Comparison of ENCODE assay signal across 24 cellular contexts in genomic region chrX:65781845-65782244, GRCh38.
"Had no signal": no experiment of that assay in that cellular context is flagged by ENCODE, and none has a peak within 500 bp of the region (broad histone marks: within the 10 kb centered on the region; RNA-seq: fewer than 3 reads in every experiment).

No MANE protein-coding gene starts in this region.

- H3K4me3 ChIP-seq: ascending aorta, right atrium auricular region, tibial nerve had no signal

- H3K27ac ChIP-seq: ascending aorta, brain microvascular endothelial cell, right atrium auricular region, tibial nerve had no signal

- H3K27ac Mint-ChIP-seq: activated CD4-positive, alpha-beta T cell treated with anti-CD3 and anti-CD28 coated beads, Interleukin-2, amount 10 ng/mL, durations not matched to agents 7 days and 5 days; activated CD8-positive, alpha-beta T cell treated with anti-CD3 and anti-CD28 coated beads for 36 hours; activated naive CD4-positive, alpha-beta T cell treated with anti-CD3 and anti-CD28 coated beads, Interleukin-2, amount 10 ng/mL, durations not matched to agents 7 days and 5 days; activated naive CD8-positive, alpha-beta T cell treated with anti-CD3 and anti-CD28 coated beads, Interleukin-2, amount 10 ng/mL, durations not matched to agents 7 days and 5 days; activated T-helper 1 cell treated with anti-CD3 and anti-CD28 coated beads, Interleukin-12 subunit alpha, Interleukin-12 subunit beta, Interleukin-2, Interleukin-4 antibody, amounts not matched to agents 30 ng/mL and 10 ng/mL and 1 ng/mL, durations not matched to agents 14 hours and 24 hours and 36 hours; naive thymus-derived CD8-positive, alpha-beta T cell; T-helper 1 cell treated with Interleukin-12 subunit alpha and Interleukin-12 subunit beta and Interleukin-4 antibody, amounts not matched to agents 30 μg/mL and 1 μg/mL, for 36 hours had no signal

- H3K36me3 Mint-ChIP-seq: activated naive CD4-positive, alpha-beta T cell treated with anti-CD3 and anti-CD28 coated beads, Interleukin-2, amount 10 ng/mL, durations not matched to agents 7 days and 5 days; activated naive CD8-positive, alpha-beta T cell treated with anti-CD3 and anti-CD28 coated beads, Interleukin-2, amount 10 ng/mL, durations not matched to agents 7 days and 5 days; naive thymus-derived CD8-positive, alpha-beta T cell had no signal

- H3K27me3 Mint-ChIP-seq: activated CD8-positive, alpha-beta T cell treated with anti-CD3 and anti-CD28 coated beads for 36 hours; activated naive CD4-positive, alpha-beta T cell treated with anti-CD3 and anti-CD28 coated beads, Interleukin-2, amount 10 ng/mL, durations not matched to agents 7 days and 5 days; activated naive CD8-positive, alpha-beta T cell treated with anti-CD3 and anti-CD28 coated beads, Interleukin-2, amount 10 ng/mL, durations not matched to agents 7 days and 5 days; effector memory CD8-positive, alpha-beta T cell; naive thymus-derived CD8-positive, alpha-beta T cell had no signal

- H3K27me3 ChIP-seq: ascending aorta, brain microvascular endothelial cell, right atrium auricular region, tibial nerve had no signal

- ATAC-seq: activated CD8-positive, alpha-beta T cell treated with anti-CD3 and anti-CD28 coated beads for 36 hours; effector memory CD8-positive, alpha-beta T cell; left colon; naive thymus-derived CD8-positive, alpha-beta T cell had no signal

- H3K4me1 ChIP-seq: ascending aorta, tibial nerve had no signal

- H3K36me3 ChIP-seq: ascending aorta, brain microvascular endothelial cell, right atrium auricular region, tibial nerve had no signal

- DNase-seq: activated CD4-positive, alpha-beta T cell treated with anti-CD3 and anti-CD28 coated beads, Interleukin-2, amount 10 ng/mL, durations not matched to agents 7 days and 5 days; activated CD4-positive, CD25-positive, alpha-beta regulatory T cell treated with anti-CD3 and anti-CD28 coated beads, Interleukin-2, amount 50 U/mL, for 72 hours; activated CD8-positive, alpha-beta T cell treated with anti-CD3 and anti-CD28 coated beads for 36 hours; activated gamma-delta T cell; activated naive CD4-positive, alpha-beta T cell treated with anti-CD3 and anti-CD28 coated beads, Interleukin-2, amount 10 ng/mL, durations not matched to agents 7 days and 5 days; activated naive CD8-positive, alpha-beta T cell treated with anti-CD3 and anti-CD28 coated beads, Interleukin-2, amount 10 ng/mL, durations not matched to agents 7 days and 5 days; activated T-cell treated with anti-CD3 and anti-CD28 coated beads for 4 hours; brain microvascular endothelial cell; cortex of kidney; effector memory CD8-positive, alpha-beta T cell; head of caudate nucleus; hippocampal formation; left colon; midbrain; naive thymus-derived CD8-positive, alpha-beta T cell; stimulated activated CD4-positive, alpha-beta T cell treated with anti-CD3 and anti-CD28 coated beads, Interleukin-15, amount 100 ng/mL, for 24 hours; stimulated activated CD4-positive, alpha-beta T cell treated with anti-CD3 and anti-CD28 coated beads, Interleukin-2, amount 100 ng/mL, for 24 hours; stimulated activated naive CD4-positive, alpha-beta T cell; SW 1271 had no signal

- H3K9me3 Mint-ChIP-seq: activated CD8-positive, alpha-beta T cell treated with anti-CD3 and anti-CD28 coated beads for 36 hours; activated naive CD8-positive, alpha-beta T cell treated with anti-CD3 and anti-CD28 coated beads, Interleukin-2, amount 10 ng/mL, durations not matched to agents 7 days and 5 days; effector memory CD8-positive, alpha-beta T cell had no signal

- H3K4me3 Mint-ChIP-seq: activated CD4-positive, alpha-beta T cell treated with anti-CD3 and anti-CD28 coated beads, Interleukin-2, amount 10 ng/mL, durations not matched to agents 7 days and 5 days; activated CD8-positive, alpha-beta T cell treated with anti-CD3 and anti-CD28 coated beads for 36 hours; activated naive CD4-positive, alpha-beta T cell treated with anti-CD3 and anti-CD28 coated beads, Interleukin-2, amount 10 ng/mL, durations not matched to agents 7 days and 5 days; activated naive CD8-positive, alpha-beta T cell treated with anti-CD3 and anti-CD28 coated beads, Interleukin-2, amount 10 ng/mL, durations not matched to agents 7 days and 5 days; activated T-helper 1 cell treated with anti-CD3 and anti-CD28 coated beads, Interleukin-12 subunit alpha, Interleukin-12 subunit beta, Interleukin-2, Interleukin-4 antibody, amounts not matched to agents 30 ng/mL and 10 ng/mL and 1 ng/mL, durations not matched to agents 14 hours and 24 hours and 36 hours; effector memory CD8-positive, alpha-beta T cell; naive thymus-derived CD8-positive, alpha-beta T cell; T-helper 1 cell treated with Interleukin-12 subunit alpha and Interleukin-12 subunit beta and Interleukin-4 antibody, amounts not matched to agents 30 μg/mL and 1 μg/mL, for 36 hours had no signal

- H3K9me3 ChIP-seq: ascending aorta, right atrium auricular region, tibial nerve had no signal
